Comparison of ENCODE assay signal across 11 cellular contexts in the genomic region with DNA sequence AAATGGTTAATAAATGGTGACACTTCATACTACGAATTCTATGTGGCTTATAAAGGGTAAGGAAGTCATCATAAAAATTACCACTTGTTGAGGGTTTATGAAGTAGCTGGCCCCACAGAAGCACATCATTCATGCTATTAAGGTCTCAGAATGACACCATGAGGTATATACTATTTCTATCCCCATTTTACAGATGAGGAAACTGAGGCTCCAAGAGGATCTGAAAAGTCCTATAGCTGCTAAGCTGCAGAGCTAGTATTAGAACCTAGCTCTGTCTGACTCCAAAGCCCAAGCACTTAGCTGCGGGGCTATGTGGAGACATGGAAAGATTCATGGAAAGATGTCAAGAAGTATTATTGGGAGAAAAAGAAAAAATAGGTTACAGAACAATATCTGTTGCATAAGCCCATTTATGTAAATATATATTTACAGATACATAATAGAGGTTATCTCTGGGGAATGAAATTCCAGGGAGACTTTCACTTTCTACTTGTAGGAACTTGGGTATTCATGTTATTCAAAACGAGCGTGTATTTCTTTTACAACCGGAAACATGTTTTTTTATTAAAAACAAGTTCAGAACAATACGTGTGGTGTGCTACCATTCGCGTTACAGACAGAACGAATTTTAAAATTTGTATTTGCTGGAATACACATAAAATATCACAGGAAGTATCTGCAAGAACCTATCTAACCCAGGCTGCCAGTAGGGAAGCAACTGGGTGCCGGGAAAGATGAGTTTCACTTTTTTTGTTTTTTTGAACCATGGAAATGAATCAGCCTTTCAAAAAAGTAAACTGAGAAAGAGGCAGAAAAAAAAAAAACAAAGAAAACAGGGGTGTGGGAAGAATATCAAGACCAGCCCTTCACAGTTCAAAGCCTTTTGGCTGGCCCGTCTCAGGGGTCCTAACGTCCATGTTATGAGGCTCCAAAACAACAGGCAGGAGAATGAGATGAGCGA. TPM values are rescaled to one million over a fixed set of nuclear protein-coding genes. Genes with fewer than 3 reads are reported as not detected.
DNase-seq lines count a peak whose midpoint lies in the region; ATAC-seq and TF ChIP-seq lines count a peak whose summit lies in the region.
"Had no signal": no experiment of that assay in that cellular context is flagged by ENCODE, and none has a peak within 500 bp of the region (broad histone marks: within the 10 kb centered on the region; RNA-seq: fewer than 3 reads in every experiment).

No MANE protein-coding gene starts in this region.

- WGBS in smooth muscle cell (ENCODE audit: low lambda C conversion rate) = 84% methylated on average over 13 of the region's 13 CpGs

- H3K79me2 ChIP-seq in DOHH2 (ENCODE audit: control insufficient read depth, low read length) (no peaks in the 10 kb centered on the region), smooth muscle cell (ENCODE audit: low read depth) (peaks cover 11% of the 10 kb centered on the region)

- peak overlapping the region; percentile 7 for H2AFZ ChIP-seq in smooth muscle cell (ENCODE audit: low read depth)

- H3K9me3 ChIP-seq in DOHH2 (ENCODE audit: control insufficient read depth, insufficient read depth, low read length) (no peaks in the 10 kb centered on the region), SK-N-MC (ENCODE audit: low read depth, low read length) (no peaks in the 10 kb centered on the region), smooth muscle cell (replicated peaks; ENCODE audit: low read depth) (no peaks in the 10 kb centered on the region), Caco-2 (no peaks in the 10 kb centered on the region)

- no peak overlapping the region for H3K27ac Mint-ChIP-seq in Caco-2 (ENCODE audit: unreplicated experiment)
- H3K27ac Mint-ChIP-seq: activated T-helper 17 cell treated with anti-CD3 and anti-CD28 coated beads, Interleukin-2, amount 50 U/mL, for 72 hours; stimulated activated naive B cell treated with anti-CD40 and anti-IgM and Interleukin-4, amounts not matched to agents 10 μg/mL and 1 μg/mL and 100 μg/mL, for 72 hours had no signal

- TF ChIP-seq CTCF in DOHH2 (IDR thresholded peaks at IDR 0.05; ENCODE audit: low read depth, low read length, poor library complexity, severe bottlenecking) (no peak), fibroblast of villous mesenchyme (IDR thresholded peaks at IDR 0.05; ENCODE audit: insufficient read depth, low read depth, low read length) (no peak), smooth muscle cell (IDR thresholded peaks at IDR 0.05; ENCODE audit: borderline replicate concordance, insufficient read depth, poor library complexity, severe bottlenecking) (no peak), Caco-2 (IDR thresholded peaks at IDR 0.05; ENCODE audit: insufficient read depth in 1 of 2, low read depth in 1 of 2, low read length in 1 of 2, severe bottlenecking in 1 of 2, unreplicated experiment in 1 of 2) (no peak)

- intact Hi-C loops in Caco-2 (cut with micrococcal nuclease; ENCODE audit: unreplicated experiment) = no loop called here

- H3K9me3 Mint-ChIP-seq in Caco-2 (ENCODE audit: unreplicated experiment) = no peaks in the 10 kb centered on the region
- H3K9me3 Mint-ChIP-seq: activated T-helper 17 cell treated with anti-CD3 and anti-CD28 coated beads, Interleukin-2, amount 50 U/mL, for 72 hours; stimulated activated naive B cell treated with anti-CD40 and anti-IgM and Interleukin-4, amounts not matched to agents 10 μg/mL and 1 μg/mL and 100 μg/mL, for 72 hours had no signal

- H3K4me1 Mint-ChIP-seq in Caco-2 (ENCODE audit: low read depth, unreplicated experiment) = peaks cover 6% of the 10 kb centered on the region

- POLR2A ChIA-PET in Caco-2 (lab: Charles Lee) = no interaction called here

- H3K4me2 ChIP-seq in DOHH2 (ENCODE audit: low read length) (peak overlapping the region; percentile 46), smooth muscle cell (no peak overlapping the region)

- DNase-seq in SK-N-MC (ENCODE audit: low read depth, low spot score) (peak; percentile 64), fibroblast of villous mesenchyme (ENCODE audit: low read depth) (peak; percentile 54), smooth muscle cell (lab: John Stamatoyannopoulos, UW; ENCODE audit: unreplicated experiment) (no peak), NCI-H1417 (lab: John Stamatoyannopoulos, UW) (no peak), Caco-2 (no peak)
- DNase-seq: NK-92 treated with Interleukin-12 subunit alpha and Interleukin-12 subunit beta, amount 100 ng/mL, for 24 hours; stimulated activated CD4-positive, alpha-beta T cell treated with anti-CD3 and anti-CD28 coated beads, Interleukin-12 subunit alpha, Interleukin-12 subunit beta, amount 100 ng/mL, for 4 hours; stimulated activated naive B cell treated with anti-CD40 and anti-IgM and Interleukin-4, amounts not matched to agents 10 μg/mL and 1 μg/mL and 100 μg/mL, for 72 hours had no signal

- ATAC-seq in GM19035 (IDR thresholded peaks at IDR 0.05; ENCODE audit: unreplicated experiment) = no peak
- ATAC-seq: activated T-helper 17 cell treated with anti-CD3 and anti-CD28 coated beads, Interleukin-2, amount 50 U/mL, for 72 hours had no signal

- BruUV-seq in Caco-2 (replicated peaks; lab: Mats Ljungman, UMichigan) = no TSS peak

- H3F3A ChIP-seq in DOHH2 (ENCODE audit: control insufficient read depth, insufficient read depth) (peaks cover 7% of the 10 kb centered on the region), smooth muscle cell (ENCODE audit: low read depth) (no peaks in the 10 kb centered on the region)

- H3K27ac ChIP-seq in DOHH2 (ENCODE audit: low read depth, low read length) (no peak overlapping the region), SK-N-MC (peak overlapping the region; percentile 89), smooth muscle cell (ENCODE audit: low read depth) (no peak overlapping the region)

- no peaks in the 10 kb centered on the region for H3K36me3 ChIP-seq in DOHH2 (ENCODE audit: control insufficient read depth, low read length)
- H3K36me3 ChIP-seq in SK-N-MC (ENCODE audit: insufficient read depth, low read length) = no peaks in the 10 kb centered on the region
- no peaks in the 10 kb centered on the region for H3K36me3 ChIP-seq in smooth muscle cell (ENCODE audit: low read depth)
- no peaks in the 10 kb centered on the region for H3K36me3 ChIP-seq in Caco-2 (ENCODE audit: control insufficient read depth, insufficient read depth, low read length)

- CTCF ChIA-PET in Caco-2 (lab: Charles Lee) = no interaction called here

- H3K9ac ChIP-seq in SK-N-MC (ENCODE audit: insufficient read length) = peak overlapping the region; percentile 51
- no peak overlapping the region for H3K9ac ChIP-seq in smooth muscle cell (ENCODE audit: low read depth)

- H3K4me1 ChIP-seq in DOHH2 (ENCODE audit: control insufficient read depth, low read length) (peaks cover 28% of the 10 kb centered on the region), smooth muscle cell (ENCODE audit: low read depth) (peaks cover 20% of the 10 kb centered on the region), Caco-2 (no peaks in the 10 kb centered on the region)

- no peaks in the 10 kb centered on the region for H4K20me1 ChIP-seq in DOHH2 (ENCODE audit: control insufficient read depth, insufficient read depth, low read depth, low read length)
- H4K20me1 ChIP-seq in smooth muscle cell (ENCODE audit: low read depth) = no peaks in the 10 kb centered on the region

- no peak overlapping the region for H3K4me3 Mint-ChIP-seq in Caco-2 (ENCODE audit: unreplicated experiment)
- H3K4me3 Mint-ChIP-seq: activated T-helper 17 cell treated with anti-CD3 and anti-CD28 coated beads, Interleukin-2, amount 50 U/mL, for 72 hours; stimulated activated naive B cell treated with anti-CD40 and anti-IgM and Interleukin-4, amounts not matched to agents 10 μg/mL and 1 μg/mL and 100 μg/mL, for 72 hours had no signal

- H3K27me3 ChIP-seq in DOHH2 (ENCODE audit: control insufficient read depth, low read length) (peaks cover 16% of the 10 kb centered on the region), smooth muscle cell (ENCODE audit: low read depth) (no peaks in the 10 kb centered on the region), Caco-2 (replicated peaks; ENCODE audit: control insufficient read depth, insufficient read depth, low read length) (no peaks in the 10 kb centered on the region)

- H3K27me3 Mint-ChIP-seq in Caco-2 (ENCODE audit: insufficient read depth, unreplicated experiment) = no peaks in the 10 kb centered on the region
- H3K27me3 Mint-ChIP-seq: stimulated activated naive B cell treated with anti-CD40 and anti-IgM and Interleukin-4, amounts not matched to agents 10 μg/mL and 1 μg/mL and 100 μg/mL, for 72 hours had no signal

- no peaks in the 10 kb centered on the region for H3K36me3 Mint-ChIP-seq in Caco-2 (ENCODE audit: insufficient read depth, unreplicated experiment)
- H3K36me3 Mint-ChIP-seq: stimulated activated naive B cell treated with anti-CD40 and anti-IgM and Interleukin-4, amounts not matched to agents 10 μg/mL and 1 μg/mL and 100 μg/mL, for 72 hours had no signal

- H3K4me3 ChIP-seq in DOHH2 (ENCODE audit: low read length) (no peak overlapping the region; the same call in 1 of the 2 replicates), SK-N-MC (peak overlapping the region; percentile 69), fibroblast of villous mesenchyme (ENCODE audit: low read depth, low read length) (peak overlapping the region; percentile 52), smooth muscle cell (no peak overlapping the region), Caco-2 (ENCODE audit: low read depth, low read length) (no peak overlapping the region)

- no peaks in the 10 kb centered on the region for H3K9me2 ChIP-seq in DOHH2 (replicated peaks; ENCODE audit: control insufficient read depth, low read length)

RNA-seq across cellular contexts. Expression of gene SPOCD1, which starts 13.4 kb away (rescaled TPM):
- total RNA-seq in fibroblast of villous mesenchyme (62.2 and 73.4 TPM in 2 replicates), smooth muscle cell (39.5 and 43.8 TPM in 2 replicates), Caco-2 (2022) (0.26 and 0.66 TPM in 2 replicates)
- polyA plus RNA-seq in smooth muscle cell = 45.3 and 46.1 TPM in 2 replicates

RNA-seq across cellular contexts. Expression of gene ADGRB2, which starts 38.3 kb away (rescaled TPM):
- total RNA-seq in fibroblast of villous mesenchyme = 11.3 and 14.2 TPM in 2 replicates
- total RNA-seq in smooth muscle cell = 8.8 and 10.6 TPM in 2 replicates
- polyA plus RNA-seq in smooth muscle cell = 7.5 and 9.4 TPM in 2 replicates
- 1.4 and 2.2 TPM in 2 replicates for total RNA-seq in Caco-2 (2022)

Comparison
In these comparisons a context has a peak if more than half of its experiments do, and no peak if none do; other contexts are left out.
1. H3K4me3 ChIP-seq: peak in SK-N-MC (single experiment) and fibroblast of villous mesenchyme (single experiment); none in DOHH2 (single experiment), smooth muscle cell (single experiment) and Caco-2 (single experiment).
2. DNase-seq: peak in SK-N-MC (single experiment) and fibroblast of villous mesenchyme (single experiment); none in smooth muscle cell (single experiment), NCI-H1417 (0 of 3) and Caco-2 (0 of 2).
3. RNA of gene SPOCD1, which starts 13.4 kb away (total RNA-seq): 62.2 to 73.4 TPM in fibroblast of villous mesenchyme and 39.5 to 43.8 TPM in smooth muscle cell; 0.26 to 0.66 TPM in Caco-2; every median in the first group is over 10 times any median in the second.